Comparison of ENCODE assay signal across 8 cellular contexts in the genomic region with DNA sequence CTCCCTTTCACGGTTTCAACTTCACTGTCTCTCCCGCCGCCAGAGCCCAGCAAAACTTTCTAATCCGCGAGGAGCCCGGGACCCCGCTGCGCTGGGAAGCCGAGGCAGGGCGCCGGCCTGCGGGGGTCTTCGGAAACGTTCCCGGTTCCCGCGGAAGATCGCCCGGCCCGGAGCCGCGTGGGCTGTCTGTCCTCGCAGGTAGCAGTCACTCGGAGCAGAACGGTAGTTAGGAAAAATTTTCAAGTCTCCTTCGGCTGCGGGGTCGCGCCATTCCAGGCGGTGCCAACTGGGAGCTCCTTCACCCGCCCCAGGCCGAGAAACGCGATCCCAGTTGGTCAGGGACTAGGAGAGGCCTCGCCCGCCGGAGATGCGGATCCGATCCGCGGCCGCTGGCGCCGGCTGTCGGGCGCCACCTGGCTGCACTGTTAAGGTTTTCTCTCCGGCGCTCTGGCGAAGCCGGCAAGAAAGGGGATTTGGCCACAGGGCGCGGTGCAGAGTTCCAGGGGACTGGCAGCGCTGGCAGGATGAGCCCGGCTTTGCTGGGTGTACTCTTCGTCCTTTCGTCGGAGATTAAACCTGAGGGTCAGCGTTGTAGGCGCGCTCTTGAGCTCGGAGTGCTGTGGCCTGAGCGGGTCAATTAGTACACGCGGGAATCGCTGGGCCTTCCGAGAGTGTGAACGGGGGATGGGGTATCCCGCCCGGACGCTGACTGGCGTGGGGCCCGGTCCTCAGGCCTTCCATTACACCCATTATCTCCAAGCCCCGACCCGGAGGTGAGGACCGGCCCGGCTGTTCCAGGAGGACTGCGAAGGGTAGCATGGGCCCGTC.
DNase-seq lines count a peak whose midpoint lies in the region; ATAC-seq and TF ChIP-seq lines count a peak whose summit lies in the region.

No MANE protein-coding gene starts in this region.

- H3K36me3 ChIP-seq in WERI-Rb-1, result no peaks in the 10 kb centered on the region
- H3K36me3 ChIP-seq in breast epithelium, result no peaks in the 10 kb centered on the region
- H3K36me3 ChIP-seq in iPS-15b (ENCODE audit: control insufficient read depth, insufficient read depth, low read length), result no peaks in the 10 kb centered on the region
- H3K36me3 ChIP-seq in sigmoid colon, result no peaks in the 10 kb centered on the region

- H3K4me3 ChIP-seq in WERI-Rb-1 (ENCODE audit: low read depth, low read length), result peak overlapping the region; percentile 30
- peak overlapping the region; percentile 43 to 74 (median 57) for H3K4me3 ChIP-seq in breast epithelium
- peak overlapping the region; percentile 58 for H3K4me3 ChIP-seq in iPS-15b (ENCODE audit: low read depth, low read length)
- H3K4me3 ChIP-seq in sigmoid colon, result peak overlapping the region; percentile 25 to 55 (median 54)

- intact Hi-C loops in breast epithelium (cut with DNase I; ENCODE audit: low total_unique reads) (no loop called here), sigmoid colon (cut with DNase I) (loop anchor here (1.0 to 2.0 kb wide), 4 partner anchors 54 to 385 kb away; a partner anchor contains a TSS)

- DNase-seq in AG20443 (ENCODE audit: low spot score) (peak; percentile 91), GM20000 (ENCODE audit: low spot score) (peak; percentile 73), NCI-H146 treated with DMSO at 0.1 percent for 48 hours (lab: John Stamatoyannopoulos, UW; ENCODE audit: unreplicated experiment) (peak; percentile 40), WERI-Rb-1 (peak; percentile 85), breast epithelium (ENCODE audit: low spot score in 2 of 2) (peak; percentile 68 to 78), sigmoid colon (peak; percentile 91)

- H3K9me3 ChIP-seq in WERI-Rb-1 (ENCODE audit: severe bottlenecking) (no peaks in the 10 kb centered on the region), breast epithelium (no peaks in the 10 kb centered on the region), iPS-15b (ENCODE audit: control insufficient read depth, insufficient read depth, low read length) (no peaks in the 10 kb centered on the region), sigmoid colon (no peaks in the 10 kb centered on the region)

- TF ChIP-seq CTCF in GM20000 (IDR thresholded peaks at IDR 0.05; ENCODE audit: extremely low read depth, missing control alignments) (peak; percentile 29), WERI-Rb-1 (IDR thresholded peaks at IDR 0.05; ENCODE audit: low read depth, low read length) (peak; percentile 67), breast epithelium (IDR thresholded peaks at IDR 0.05) (peak in 2 of 3 donors; percentile 39 to 56), sigmoid colon (IDR thresholded peaks at IDR 0.05) (peak; percentile 37 to 69 (median 62))

- H3K4me1 ChIP-seq in breast epithelium (no peaks in the 10 kb centered on the region), iPS-15b (ENCODE audit: control insufficient read depth, insufficient read depth, low read length) (peaks cover 2% of the 10 kb centered on the region), sigmoid colon (peaks cover 0 to 18% (median 16%) of the 10 kb centered on the region in 4 donors)

- H3K27ac ChIP-seq in WERI-Rb-1 (no peak overlapping the region), breast epithelium (peak overlapping the region in 1 of 2 donors; percentile 53), sigmoid colon (peak overlapping the region in 3 of 4 donors; percentile 64 to 75 (median 72))

- no peak for ATAC-seq in HG02623 (IDR thresholded peaks at IDR 0.05; ENCODE audit: unreplicated experiment)

- no peak for TF ChIP-seq EP300 in sigmoid colon (IDR thresholded peaks at IDR 0.05)

- H3K9ac ChIP-seq in iPS-15b (ENCODE audit: low read depth, low read length), result no peak overlapping the region

- H3K27me3 ChIP-seq in WERI-Rb-1 (ENCODE audit: insufficient read depth, low read depth, severe bottlenecking) (peaks cover 19% of the 10 kb centered on the region), breast epithelium (no peaks in the 10 kb centered on the region), iPS-15b (ENCODE audit: control insufficient read depth, insufficient read depth, low read length) (peaks cover 24% of the 10 kb centered on the region), sigmoid colon (no peaks in the 10 kb centered on the region)

- TF ChIP-seq POLR2A in breast epithelium (IDR thresholded peaks at IDR 0.05), result no peak
- no peak for TF ChIP-seq POLR2A in sigmoid colon (IDR thresholded peaks at IDR 0.05)

- 6 to 7% methylated on average over 78 of the region's 78 CpGs for WGBS in sigmoid colon, 2 donors

Comparison
In these comparisons a context has a peak if more than half of its experiments do, and no peak if none do; other contexts are left out.
1. DNase-seq: peak in every context shown above with its lines; median percentile 91 in AG20443; 91 in sigmoid colon; 85 in WERI-Rb-1; 73 in GM20000; 73 in breast epithelium; 40 in NCI-H146 treated with DMSO at 0.1 percent for 48 hours.